ENCODE assay signal across 8 cellular contexts in the genomic region with DNA sequence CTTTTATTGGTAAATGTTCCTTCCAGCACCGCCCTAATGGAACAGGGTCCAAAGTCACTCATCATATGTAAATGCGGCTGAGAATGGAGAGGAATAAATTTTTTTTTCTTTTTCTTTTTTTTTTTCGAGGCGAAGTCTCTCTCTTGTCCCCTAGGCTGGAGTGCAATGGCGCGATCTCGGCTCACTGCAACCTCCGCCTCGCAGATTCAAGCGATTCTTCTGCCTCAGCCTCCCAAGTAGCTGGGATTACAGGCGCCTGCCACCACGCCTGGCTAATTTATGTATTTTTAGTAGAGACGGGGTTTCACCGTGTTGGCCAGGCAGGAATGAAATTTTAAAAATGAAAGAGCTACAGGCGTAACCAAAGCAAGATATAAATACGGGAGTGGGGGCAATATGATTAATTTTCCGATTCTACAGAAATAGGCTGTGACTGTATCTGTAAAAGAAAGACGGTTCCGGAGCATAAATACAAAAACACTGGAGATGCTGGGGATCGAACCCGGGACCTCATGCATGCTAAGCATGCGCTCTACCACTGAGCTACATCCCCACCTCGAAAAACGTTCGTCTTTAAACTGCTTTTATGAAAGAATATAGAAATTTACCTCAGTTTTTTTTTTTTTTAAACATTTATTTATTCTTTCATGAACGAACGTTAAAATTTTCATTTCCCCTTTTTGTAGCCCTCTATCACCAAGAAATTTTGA.
A peak's percentile ranks its signal among the peaks of the same experiment; 100 is the strongest.
DNase-seq lines count a peak whose midpoint lies in the region; ATAC-seq lines count a peak whose summit lies in the region.

No MANE protein-coding gene starts in this region.

- no peaks in the 10 kb centered on the region for H3K36me3 ChIP-seq in muscle layer of duodenum (ENCODE audit: control insufficient read depth in 1 of 2, insufficient read depth in 2 of 2, low read length in 2 of 2)
- no peaks in the 10 kb centered on the region for H3K36me3 ChIP-seq in subcutaneous abdominal adipose tissue (ENCODE audit: control insufficient read depth in 5 of 5, insufficient read depth in 5 of 5, low read length in 5 of 5)

- H3K4me3 ChIP-seq in muscle layer of duodenum (ENCODE audit: low read depth in 1 of 2, low read length in 2 of 2), result peak overlapping the region; percentile 49 to 60
- peak overlapping the region; percentile 52 to 73 (median 62) for H3K4me3 ChIP-seq in subcutaneous abdominal adipose tissue (ENCODE audit: low read depth in 1 of 5, low read length in 5 of 5)

- H3K27ac ChIP-seq in muscle layer of duodenum (ENCODE audit: low read length) (no peak overlapping the region), subcutaneous abdominal adipose tissue (ENCODE audit: low read depth, low read length) (no peak overlapping the region)

- peaks cover 0 to 17% of the 10 kb centered on the region in 2 donors for H3K4me1 ChIP-seq in muscle layer of duodenum (ENCODE audit: control insufficient read depth in 1 of 2, insufficient read depth in 2 of 2, low read length in 2 of 2)
- peaks cover 0 to 26% (median 22%) of the 10 kb centered on the region in 5 donors for H3K4me1 ChIP-seq in subcutaneous abdominal adipose tissue (ENCODE audit: control insufficient read depth in 5 of 5, insufficient read depth in 5 of 5, low read length in 5 of 5)

- peak overlapping the region in 3 of 5 donors; percentile 39 to 44 (median 42) for H3K9ac ChIP-seq in subcutaneous abdominal adipose tissue (ENCODE audit: low read length in 5 of 5)

- peak; percentile 75 for ATAC-seq in HG02610 (IDR thresholded peaks at IDR 0.05; ENCODE audit: unreplicated experiment)

- H3K9me3 ChIP-seq in muscle layer of duodenum (ENCODE audit: control insufficient read depth in 1 of 2, low read length in 2 of 2) (no peaks in the 10 kb centered on the region), subcutaneous abdominal adipose tissue (ENCODE audit: control insufficient read depth in 5 of 5, low read length in 5 of 5) (no peaks in the 10 kb centered on the region)

- H3K27me3 ChIP-seq in muscle layer of duodenum (ENCODE audit: low read depth, low read length), result peaks cover 17% of the 10 kb centered on the region
- H3K27me3 ChIP-seq in subcutaneous abdominal adipose tissue (ENCODE audit: control insufficient read depth in 5 of 5, insufficient read depth in 4 of 5, low read length in 5 of 5), result peaks cover 0 to 8% (median 0%) of the 10 kb centered on the region in 5 donors

- DNase-seq in DMS 273 (lab: John Stamatoyannopoulos, UW; ENCODE audit: unreplicated experiment) (peak; percentile 81), NCI-H524 (lab: John Stamatoyannopoulos, UW) (peak; percentile 42 to 59), epidermal melanocyte (ENCODE audit: insufficient read length, low spot score) (peak; percentile 46), 8988T (no peak)
- peak; percentile 82 for DNase-seq in activated CD8-positive, alpha-beta memory T cell treated with anti-CD3 and anti-CD28 coated beads for 24 hours
